Comparison of ENCODE assay signal across 7 cellular contexts in genomic region chr10:99431190-99431549, GRCh38. TPM values are rescaled to one million over a fixed set of nuclear protein-coding genes. Genes with fewer than 3 reads are reported as not detected.
DNase-seq lines count a peak whose midpoint lies in the region; ATAC-seq and TF ChIP-seq lines count a peak whose summit lies in the region.

No MANE protein-coding gene starts in this region.

- in situ Hi-C loops in transverse colon (cut with MboI; ENCODE audit: low pct_ligation_motif_present in 1 of 4, low pct_unique_long_range_greater_than_20kb in 1 of 4, low sequenced_read_pairs in 3 of 4): loop anchor here (10.0 kb wide), 2 partner anchors 94 to 184 kb away; no protein-coding TSS in a partner anchor

- TF ChIP-seq EP300 in transverse colon (IDR thresholded peaks at IDR 0.05; ENCODE audit: low read depth): no peak

- peak overlapping the region; percentile 91 to 99 (median 98) for H3K27ac ChIP-seq in transverse colon

- peaks cover 12 to 61% (median 20%) of the 10 kb centered on the region in 4 donors for H3K4me1 ChIP-seq in transverse colon

- TF ChIP-seq POLR2A in transverse colon (IDR thresholded peaks at IDR 0.05): no peak

- ATAC-seq in HG03432 (IDR thresholded peaks at IDR 0.05; ENCODE audit: unreplicated experiment): peak; percentile 6
- ATAC-seq in esophagus mucosa: peak; percentile 27

- no peaks in the 10 kb centered on the region for H3K27me3 ChIP-seq in transverse colon

- no peaks in the 10 kb centered on the region for H3K9me3 ChIP-seq in transverse colon

- DNase-seq in ELR (ENCODE audit: low read depth) (peak; percentile 67), UCSD-AML1 (lab: John Stamatoyannopoulos, UW; ENCODE audit: unreplicated experiment) (peak; percentile 67), middle frontal gyrus (ENCODE audit: extremely low spot score, low spot score) (peak; percentile 47), transverse colon (peak; percentile 85), T-helper 9 cell (no peak)

- intact Hi-C loops in transverse colon (cut with DNase I; ENCODE audit: low total_unique reads): loop anchor here (5.0 kb wide), 2 partner anchors 106 to 181 kb away; no protein-coding TSS in a partner anchor

- peak overlapping the region; percentile 27 to 92 (median 68) for H3K4me3 ChIP-seq in transverse colon

- 0% methylated on average over 3 to 15 of the region's 16 CpGs for WGBS in transverse colon (ENCODE audit: low coverage in 1 of 2), 2 donors

- no peak for TF ChIP-seq CTCF in transverse colon (IDR thresholded peaks at IDR 0.05)

- no peaks in the 10 kb centered on the region for H3K36me3 ChIP-seq in transverse colon

RNA-seq across cellular contexts. Expression of gene GOT1, which starts 0.7 kb away (rescaled TPM):
- total RNA-seq in esophagus mucosa: 57.0 TPM
- total RNA-seq in transverse colon: 10 to 100 TPM; 54.5 to 94.3 (median 82.3) TPM
